Comparison of ENCODE assay signal across 1 cellular context in the genomic region with DNA sequence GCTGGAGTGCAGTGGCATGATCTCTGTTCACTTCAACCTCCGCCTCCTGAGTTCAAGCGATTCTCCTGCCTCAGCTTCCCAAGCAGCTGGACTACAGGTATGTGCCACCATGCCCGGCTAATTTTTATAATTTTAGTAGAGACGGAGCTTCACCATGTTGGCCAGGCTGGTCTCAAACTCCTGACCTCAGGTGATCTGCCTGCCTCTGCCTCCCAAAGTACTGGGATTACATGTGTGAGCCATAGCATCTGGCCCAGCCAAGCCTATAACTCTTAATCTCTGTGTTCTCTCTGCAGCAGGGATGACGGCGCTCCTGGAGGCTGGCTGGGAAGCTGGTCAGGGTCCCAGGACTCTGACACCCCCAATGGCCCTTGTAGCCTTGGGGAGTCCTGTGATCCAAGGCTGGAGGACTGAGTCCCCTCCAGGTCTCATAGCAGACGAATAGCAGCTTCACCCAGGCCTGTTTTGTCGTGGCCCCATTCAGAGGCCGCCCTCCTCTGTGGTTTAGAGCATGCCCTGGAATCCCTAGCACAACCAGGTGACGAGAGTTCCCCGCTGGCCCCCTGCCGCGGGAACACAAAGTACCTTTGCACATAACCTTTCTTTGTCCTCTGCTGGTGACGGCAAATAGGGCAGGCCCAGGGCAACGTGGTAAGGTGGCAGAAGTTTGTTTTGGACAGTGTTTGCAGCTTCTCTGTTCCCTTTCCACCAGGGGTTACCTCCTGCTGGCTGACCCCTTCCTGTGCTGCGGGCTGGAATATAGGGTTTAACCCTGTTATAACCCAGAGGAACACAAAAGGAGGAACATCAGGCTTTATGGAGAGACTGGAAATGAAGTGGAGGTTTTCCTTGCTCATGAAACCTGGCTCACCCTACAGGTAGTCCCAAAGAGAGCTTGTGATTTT.
A peak's percentile ranks its signal among the peaks of the same experiment; 100 is the strongest.
TF ChIP-seq lines count a peak whose summit lies in the region.

No MANE protein-coding gene starts in this region.

TF ChIP-seq in HepG2, 621 proteins besides CTCF, POLR2A, EP300 and RAD21 (continued from another document and continues in another):
- TF ChIP-seq ZBTB46 (CRISPR knock-in tag; IDR thresholded peaks at IDR 0.05; ENCODE audit: borderline replicate concordance) (no peak; the same call in 1 of the 2 replicates), ATF1 (CRISPR knock-in tag; IDR thresholded peaks at IDR 0.05) (no peak), CHD4 (IDR thresholded peaks at IDR 0.05; ENCODE audit: borderline replicate concordance, low read length) (no peak), ZNF766 (CRISPR knock-in tag; IDR thresholded peaks at IDR 0.05; ENCODE audit: borderline replicate concordance) (no peak), PHF20 (CRISPR knock-in tag; IDR thresholded peaks at IDR 0.05) (no peak), PCBP2 (optimal IDR thresholded peaks at IDR 0.05; ENCODE audit: low read depth, low read length, poor library complexity, severe bottlenecking) (no peak), MTF2 (CRISPR knock-in tag; IDR thresholded peaks at IDR 0.05; ENCODE audit: borderline replicate concordance) (no peak), ZNF296 (CRISPR knock-in tag; conservative IDR thresholded peaks at IDR 0.05) (0 out of 2 replicates have a peak, but pooled peaks have one; percentile 47), NR2F1 (CRISPR knock-in tag; IDR thresholded peaks at IDR 0.05) (peak in 1 of 2 experiments; percentile 79; a peak in 2 of 4 replicates), TCF12 (IDR thresholded peaks at IDR 0.05) (no peak), TCF12 (CRISPR knock-in tag; IDR thresholded peaks at IDR 0.05) (peak; percentile 69; the same call in 1 of the 2 replicates), ZNF574 (CRISPR knock-in tag; IDR thresholded peaks at IDR 0.05) (0 out of 2 replicates have a peak, but pooled peaks have one; percentile 13), ZNF567 (CRISPR knock-in tag; IDR thresholded peaks at IDR 0.05; ENCODE audit: borderline replicate concordance) (no peak), REL (CRISPR knock-in tag; conservative IDR thresholded peaks at IDR 0.05) (no peak), KAT8 (CRISPR knock-in tag; IDR thresholded peaks at IDR 0.05) (peak; percentile 74), PTBP1 (IDR thresholded peaks at IDR 0.05; ENCODE audit: low read depth, low read length, poor library complexity, severe bottlenecking) (no peak), TAF1 (CRISPR knock-in tag; IDR thresholded peaks at IDR 0.05) (peak; percentile 51; the same call in 1 of the 2 replicates), BRD4 (CRISPR knock-in tag; IDR thresholded peaks at IDR 0.05) (peak; percentile 88; the same call in 1 of the 2 replicates), SAP130 (CRISPR knock-in tag; IDR thresholded peaks at IDR 0.05; ENCODE audit: low read depth) (peak; percentile 92), ERF (CRISPR knock-in tag; IDR thresholded peaks at IDR 0.05) (no peak; the same call in 1 of the 2 replicates), PBX2 (CRISPR knock-in tag; IDR thresholded peaks at IDR 0.05) (no peak), ZNF160 (CRISPR knock-in tag; IDR thresholded peaks at IDR 0.05) (no peak), ZNF224 (CRISPR knock-in tag; IDR thresholded peaks at IDR 0.05) (no peak), DNMT3B (CRISPR knock-in tag; conservative IDR thresholded peaks at IDR 0.05) (no peak), ZNF629 (CRISPR knock-in tag; conservative IDR thresholded peaks at IDR 0.05) (peak; percentile 38; the same call in 1 of the 2 replicates), SUZ12 (IDR thresholded peaks at IDR 0.05; ENCODE audit: low read depth, low read length) (no peak), ZKSCAN8 (CRISPR knock-in tag; IDR thresholded peaks at IDR 0.05; ENCODE audit: borderline replicate concordance) (no peak), ZBED4 (CRISPR knock-in tag; IDR thresholded peaks at IDR 0.05; ENCODE audit: borderline replicate concordance) (peak; percentile 78; the same call in 1 of the 2 replicates), RBAK (CRISPR knock-in tag; IDR thresholded peaks at IDR 0.05) (0 out of 2 replicates have a peak, but pooled peaks have one; percentile 62), ZC3H4 (CRISPR knock-in tag; IDR thresholded peaks at IDR 0.05; ENCODE audit: borderline replicate concordance) (peak; percentile 82; the same call in 1 of the 2 replicates)
- TF ChIP-seq, protein P1, sequence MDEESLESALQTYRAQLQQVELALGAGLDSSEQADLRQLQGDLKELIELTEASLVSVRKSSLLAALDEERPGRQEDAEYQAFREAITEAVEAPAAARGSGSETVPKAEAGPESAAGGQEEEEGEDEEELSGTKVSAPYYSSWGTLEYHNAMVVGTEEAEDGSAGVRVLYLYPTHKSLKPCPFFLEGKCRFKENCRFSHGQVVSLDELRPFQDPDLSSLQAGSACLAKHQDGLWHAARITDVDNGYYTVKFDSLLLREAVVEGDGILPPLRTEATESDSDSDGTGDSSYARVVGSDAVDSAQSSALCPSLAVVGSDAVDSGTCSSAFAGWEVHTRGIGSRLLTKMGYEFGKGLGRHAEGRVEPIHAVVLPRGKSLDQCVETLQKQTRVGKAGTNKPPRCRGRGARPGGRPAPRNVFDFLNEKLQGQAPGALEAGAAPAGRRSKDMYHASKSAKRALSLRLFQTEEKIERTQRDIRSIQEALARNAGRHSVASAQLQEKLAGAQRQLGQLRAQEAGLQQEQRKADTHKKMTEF (CRISPR knock-in tag; IDR thresholded peaks at IDR 0.05), result peak; percentile 62; the same call in 1 of the 2 replicates
- TF ChIP-seq, protein P2, sequence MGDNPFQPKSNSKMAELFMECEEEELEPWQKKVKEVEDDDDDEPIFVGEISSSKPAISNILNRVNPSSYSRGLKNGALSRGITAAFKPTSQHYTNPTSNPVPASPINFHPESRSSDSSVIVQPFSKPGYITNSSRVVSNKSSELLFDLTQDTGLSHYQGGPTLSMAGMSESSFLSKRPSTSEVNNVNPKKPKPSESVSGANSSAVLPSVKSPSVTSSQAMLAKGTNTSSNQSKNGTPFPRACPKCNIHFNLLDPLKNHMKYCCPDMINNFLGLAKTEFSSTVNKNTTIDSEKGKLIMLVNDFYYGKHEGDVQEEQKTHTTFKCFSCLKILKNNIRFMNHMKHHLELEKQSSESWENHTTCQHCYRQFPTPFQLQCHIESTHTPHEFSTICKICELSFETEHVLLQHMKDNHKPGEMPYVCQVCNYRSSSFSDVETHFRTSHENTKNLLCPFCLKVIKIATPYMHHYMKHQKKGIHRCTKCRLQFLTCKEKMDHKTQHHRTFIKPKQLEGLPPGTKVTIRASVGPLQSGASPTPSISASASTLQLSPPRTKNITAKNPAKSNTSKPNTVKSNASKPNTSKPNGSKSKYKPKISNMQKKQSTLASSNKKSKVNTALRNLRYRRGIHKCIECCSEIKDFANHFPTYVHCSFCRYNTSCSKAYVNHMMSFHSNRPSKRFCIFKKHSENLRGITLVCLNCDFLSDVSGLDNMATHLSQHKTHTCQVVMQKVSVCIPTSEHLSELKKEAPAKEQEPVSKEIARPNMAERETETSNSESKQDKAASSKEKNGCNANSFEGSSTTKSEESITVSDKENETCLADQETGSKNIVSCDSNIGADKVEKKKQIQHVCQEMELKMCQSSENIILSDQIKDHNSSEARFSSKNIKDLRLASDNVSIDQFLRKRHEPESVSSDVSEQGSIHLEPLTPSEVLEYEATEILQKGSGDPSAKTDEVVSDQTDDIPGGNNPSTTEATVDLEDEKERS (CRISPR knock-in tag; IDR thresholded peaks at IDR 0.05), result no peak; the same call in 1 of the 2 replicates
- TF ChIP-seq, protein P3, sequence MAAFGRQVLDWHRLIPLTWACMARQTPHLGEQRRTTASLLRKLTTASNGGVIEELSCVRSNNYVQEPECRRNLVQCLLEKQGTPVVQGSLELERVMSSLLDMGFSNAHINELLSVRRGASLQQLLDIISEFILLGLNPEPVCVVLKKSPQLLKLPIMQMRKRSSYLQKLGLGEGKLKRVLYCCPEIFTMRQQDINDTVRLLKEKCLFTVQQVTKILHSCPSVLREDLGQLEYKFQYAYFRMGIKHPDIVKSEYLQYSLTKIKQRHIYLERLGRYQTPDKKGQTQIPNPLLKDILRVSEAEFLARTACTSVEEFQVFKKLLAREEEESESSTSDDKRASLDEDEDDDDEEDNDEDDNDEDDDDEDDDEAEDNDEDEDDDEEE (CRISPR knock-in tag; IDR thresholded peaks at IDR 0.05), result peak; percentile 81; the same call in 1 of the 2 replicates
- TF ChIP-seq, protein P4, sequence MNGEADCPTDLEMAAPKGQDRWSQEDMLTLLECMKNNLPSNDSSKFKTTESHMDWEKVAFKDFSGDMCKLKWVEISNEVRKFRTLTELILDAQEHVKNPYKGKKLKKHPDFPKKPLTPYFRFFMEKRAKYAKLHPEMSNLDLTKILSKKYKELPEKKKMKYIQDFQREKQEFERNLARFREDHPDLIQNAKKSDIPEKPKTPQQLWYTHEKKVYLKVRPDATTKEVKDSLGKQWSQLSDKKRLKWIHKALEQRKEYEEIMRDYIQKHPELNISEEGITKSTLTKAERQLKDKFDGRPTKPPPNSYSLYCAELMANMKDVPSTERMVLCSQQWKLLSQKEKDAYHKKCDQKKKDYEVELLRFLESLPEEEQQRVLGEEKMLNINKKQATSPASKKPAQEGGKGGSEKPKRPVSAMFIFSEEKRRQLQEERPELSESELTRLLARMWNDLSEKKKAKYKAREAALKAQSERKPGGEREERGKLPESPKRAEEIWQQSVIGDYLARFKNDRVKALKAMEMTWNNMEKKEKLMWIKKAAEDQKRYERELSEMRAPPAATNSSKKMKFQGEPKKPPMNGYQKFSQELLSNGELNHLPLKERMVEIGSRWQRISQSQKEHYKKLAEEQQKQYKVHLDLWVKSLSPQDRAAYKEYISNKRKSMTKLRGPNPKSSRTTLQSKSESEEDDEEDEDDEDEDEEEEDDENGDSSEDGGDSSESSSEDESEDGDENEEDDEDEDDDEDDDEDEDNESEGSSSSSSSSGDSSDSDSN (CRISPR knock-in tag; IDR thresholded peaks at IDR 0.05), result peak; percentile 87
